ENCODE assay signal across 19 cellular contexts in the genomic region with DNA sequence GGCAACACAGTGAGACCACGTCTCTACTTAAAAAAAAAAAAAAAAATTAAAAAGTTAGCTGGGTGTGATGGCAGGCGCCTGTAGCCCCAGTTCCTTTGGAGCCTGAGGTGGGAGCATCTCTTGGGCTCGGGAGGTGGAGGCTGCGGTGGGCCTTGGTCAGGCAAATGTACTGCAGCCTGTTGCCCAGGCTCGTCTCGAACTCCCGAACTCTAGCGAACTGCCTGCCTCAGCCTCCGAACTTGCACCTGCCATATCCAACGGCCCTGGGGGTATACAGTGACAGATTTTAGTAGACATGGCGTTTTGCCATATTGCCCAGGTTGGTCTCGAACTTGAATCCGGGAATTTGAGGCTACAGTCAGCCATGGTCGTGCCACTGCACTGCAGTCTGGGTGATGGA.
"Had no signal": no experiment of that assay in that cellular context is flagged by ENCODE, and none has a peak within 500 bp of the region (broad histone marks: within the 10 kb centered on the region; RNA-seq: fewer than 3 reads in every experiment).

No MANE protein-coding gene starts in this region.

- H3K9me2 ChIP-seq: SK-N-SH had no signal

- H3K27me3 ChIP-seq: ascending aorta, cardiac muscle cell, MG63, SJSA1 had no signal

- DNase-seq: activated CD4-positive, alpha-beta T cell treated with anti-CD3 and anti-CD28 coated beads for 36 hours; activated CD4-positive, alpha-beta T cell treated with anti-CD3 and anti-CD28 coated beads, Interleukin-2, amount 10 ng/mL, durations not matched to agents 7 days and 5 days; activated CD4-positive, alpha-beta T cell treated with anti-CD3 and anti-CD28 coated beads, Interleukin-2, amount 50 U/mL, for 48 hours; activated CD8-positive, alpha-beta T cell treated with anti-CD3 and anti-CD28 coated beads, Interleukin-2, amount 10 ng/mL, durations not matched to agents 7 days and 5 days; activated gamma-delta T cell; activated naive CD4-positive, alpha-beta T cell treated with Interleukin-2 at 50 U/mL for 16 hours; activated naive CD8-positive, alpha-beta T cell treated with anti-CD3 and anti-CD28 coated beads, Interleukin-2, amount 10 ng/mL, durations not matched to agents 7 days and 5 days; activated T-cell treated with anti-CD3 and anti-CD28 coated beads, Interleukin-2, amount 50 U/mL, for 24 hours; cerebellar nuclear complex; MG63; NCI-H446 treated with DMSO at 0.1 percent for 48 hours had no signal

- H3K9me3 ChIP-seq: ascending aorta, MG63, SK-N-SH had no signal

- H3K4me3 ChIP-seq: cardiac muscle cell, MG63, SJSA1 had no signal

- H3K9ac ChIP-seq: SK-N-SH had no signal

- H3K36me3 ChIP-seq: ascending aorta, cardiac muscle cell, MG63, SJSA1 had no signal

- H3K4me3 Mint-ChIP-seq: WTC11 had no signal

- ATAC-seq: WTC11 had no signal

- H3K9me3 Mint-ChIP-seq: activated CD4-positive, alpha-beta T cell treated with anti-CD3 and anti-CD28 coated beads, Interleukin-2, amount 10 ng/mL, durations not matched to agents 7 days and 5 days; activated naive CD4-positive, alpha-beta T cell treated with anti-CD3 and anti-CD28 coated beads, Interleukin-2, amount 50 U/mL, for 24 hours; activated naive CD8-positive, alpha-beta T cell treated with anti-CD3 and anti-CD28 coated beads, Interleukin-2, amount 10 ng/mL, durations not matched to agents 7 days and 5 days; activated T-cell treated with anti-CD3 and anti-CD28 coated beads, Interleukin-2, amount 50 U/mL, for 24 hours; activated T-helper 2 cell treated with anti-CD3 and anti-CD28 coated beads, Interferon-gamma antibody, Interleukin-2, Interleukin-4, amounts not matched to agents 10 μg/mL and 5 μg/mL and 100 μg/mL, durations not matched to agents 14 hours and 24 hours and 36 hours; T-helper 1 cell treated with Interleukin-12 subunit alpha and Interleukin-12 subunit beta and Interleukin-4 antibody, amounts not matched to agents 30 μg/mL and 1 μg/mL, for 36 hours had no signal

- H3K27ac Mint-ChIP-seq: activated T-cell treated with anti-CD3 and anti-CD28 coated beads, Interleukin-2, amount 50 U/mL, for 24 hours; activated T-helper 2 cell treated with anti-CD3 and anti-CD28 coated beads, Interferon-gamma antibody, Interleukin-2, Interleukin-4, amounts not matched to agents 10 μg/mL and 5 μg/mL and 100 μg/mL, durations not matched to agents 14 hours and 24 hours and 36 hours; WTC11 had no signal

- H3K4me1 ChIP-seq: ascending aorta, SJSA1 had no signal

- H3K4me1 Mint-ChIP-seq: WTC11 had no signal

- H3K36me3 Mint-ChIP-seq: activated naive CD4-positive, alpha-beta T cell treated with anti-CD3 and anti-CD28 coated beads, Interleukin-2, amount 50 U/mL, for 24 hours; activated naive CD8-positive, alpha-beta T cell treated with anti-CD3 and anti-CD28 coated beads, Interleukin-2, amount 10 ng/mL, durations not matched to agents 7 days and 5 days had no signal

- H3K27ac ChIP-seq: ascending aorta, cardiac muscle cell, SJSA1 had no signal
